Comparison of ENCODE assay signal across 21 cellular contexts in the genomic region with DNA sequence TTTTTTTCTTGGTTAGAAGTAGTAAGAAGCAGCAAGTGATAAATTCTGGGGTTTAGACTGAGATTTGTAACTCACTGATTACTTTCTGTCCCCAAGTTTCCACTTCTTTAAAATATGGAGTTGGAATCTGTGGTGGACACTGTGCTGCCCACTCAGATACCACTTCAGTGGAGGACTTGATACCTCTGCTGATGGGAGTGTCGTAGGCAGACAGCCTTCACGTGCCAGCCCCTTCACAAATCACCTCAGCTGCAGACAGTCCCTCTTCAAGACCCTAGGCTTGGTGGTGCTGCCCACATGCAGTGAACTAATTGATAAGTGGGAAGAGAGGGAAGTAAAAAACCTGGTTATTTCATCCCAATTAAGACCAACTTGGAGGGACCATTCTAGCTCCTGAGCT.
"Had no signal": no experiment of that assay in that cellular context is flagged by ENCODE, and none has a peak within 500 bp of the region (broad histone marks: within the 10 kb centered on the region; RNA-seq: fewer than 3 reads in every experiment).

No MANE protein-coding gene starts in this region.

- H3K4me3 ChIP-seq: left lung, lung, psoas muscle, sigmoid colon, skin epidermis, stomach, thoracic aorta had no signal

- H3K27ac ChIP-seq: left lung, sigmoid colon, skin epidermis, stomach, thoracic aorta had no signal

- H3K9me3 ChIP-seq: left lung, psoas muscle, sigmoid colon, stomach, thoracic aorta had no signal

- H3K9me3 Mint-ChIP-seq: dendritic cell treated with granulocyte-macrophage colony-stimulating factor and Interleukin-4, amounts not matched to agents 40 ng/mL and 50 ng/mL, for 4 days; natural killer cell treated with Interleukin-12 subunit alpha and Interleukin-12 subunit beta and Interleukin-15 and Interleukin-18, amount 100 ng/mL, for 72 hours had no signal

- H3K27me3 ChIP-seq: left lung, sigmoid colon, stomach had no signal

- H3K4me3 Mint-ChIP-seq: dendritic cell treated with granulocyte-macrophage colony-stimulating factor and Interleukin-4, amounts not matched to agents 40 ng/mL and 50 ng/mL, for 4 days; natural killer cell treated with Interleukin-12 subunit alpha and Interleukin-12 subunit beta and Interleukin-15 and Interleukin-18, amount 100 ng/mL, for 72 hours had no signal

- ATAC-seq: left lung; natural killer cell treated with Interleukin-12 subunit alpha and Interleukin-12 subunit beta and Interleukin-15 and Interleukin-18, amount 100 ng/mL, for 72 hours had no signal

- DNase-seq: cerebellar nuclear complex; foreskin melanocyte; head of caudate nucleus; hypothalamus; left lung; mesenchymal stem cell; midbrain; occipital lobe; psoas muscle; retina; sigmoid colon; stimulated activated CD4-positive, alpha-beta T cell treated with anti-CD3 and anti-CD28 coated beads, Interleukin-12 subunit alpha, Interleukin-12 subunit beta, amount 100 ng/mL, for 4 hours; stimulated activated naive CD4-positive, alpha-beta T cell; stomach; substantia nigra; trophoblast cell had no signal

- H3K36me3 Mint-ChIP-seq: natural killer cell treated with Interleukin-12 subunit alpha and Interleukin-12 subunit beta and Interleukin-15 and Interleukin-18, amount 100 ng/mL, for 72 hours had no signal

- H3K27ac Mint-ChIP-seq: dendritic cell treated with granulocyte-macrophage colony-stimulating factor and Interleukin-4, amounts not matched to agents 40 ng/mL and 50 ng/mL, for 4 days; natural killer cell treated with Interleukin-12 subunit alpha and Interleukin-12 subunit beta and Interleukin-15 and Interleukin-18, amount 100 ng/mL, for 72 hours had no signal

- H3K27me3 Mint-ChIP-seq: dendritic cell treated with granulocyte-macrophage colony-stimulating factor and Interleukin-4, amounts not matched to agents 40 ng/mL and 50 ng/mL, for 4 days; natural killer cell treated with Interleukin-12 subunit alpha and Interleukin-12 subunit beta and Interleukin-15 and Interleukin-18, amount 100 ng/mL, for 72 hours had no signal
